In the genomic region with DNA sequence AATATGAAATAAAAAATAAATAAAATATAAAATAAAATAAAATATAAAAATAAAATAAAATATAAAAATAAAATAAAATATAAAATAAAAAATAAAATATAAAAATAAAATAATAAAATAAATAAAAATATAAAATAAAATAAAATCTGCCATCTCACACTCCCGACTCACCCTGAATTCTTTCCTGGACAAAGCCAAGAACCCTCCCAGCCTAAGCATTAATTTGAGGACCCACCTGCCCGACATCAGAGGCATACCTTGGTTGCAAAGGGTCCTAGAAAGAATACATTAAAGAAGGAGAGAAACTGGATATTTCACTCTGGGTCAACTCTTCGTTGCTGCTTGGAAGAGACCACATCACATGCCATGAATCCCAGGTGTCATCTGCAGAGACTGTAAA, we compare ENCODE assay signal across 1 cellular context.
TF ChIP-seq lines count a peak whose summit lies in the region.

No MANE protein-coding gene starts in this region.

TF ChIP-seq in HepG2, 621 proteins besides CTCF, POLR2A, EP300 and RAD21:
- TF ChIP-seq ZNF891 (CRISPR knock-in tag; IDR thresholded peaks at IDR 0.05) (no peak), ZNF7 (CRISPR knock-in tag; IDR thresholded peaks at IDR 0.05) (no peak), ZNF296 (CRISPR knock-in tag; conservative IDR thresholded peaks at IDR 0.05) (no peak), ZKSCAN1 (IDR thresholded peaks at IDR 0.05; ENCODE audit: low read length) (no peak), HOXA7 (CRISPR knock-in tag; IDR thresholded peaks at IDR 0.05) (no peak)
- TF ChIP-seq, protein P1, sequence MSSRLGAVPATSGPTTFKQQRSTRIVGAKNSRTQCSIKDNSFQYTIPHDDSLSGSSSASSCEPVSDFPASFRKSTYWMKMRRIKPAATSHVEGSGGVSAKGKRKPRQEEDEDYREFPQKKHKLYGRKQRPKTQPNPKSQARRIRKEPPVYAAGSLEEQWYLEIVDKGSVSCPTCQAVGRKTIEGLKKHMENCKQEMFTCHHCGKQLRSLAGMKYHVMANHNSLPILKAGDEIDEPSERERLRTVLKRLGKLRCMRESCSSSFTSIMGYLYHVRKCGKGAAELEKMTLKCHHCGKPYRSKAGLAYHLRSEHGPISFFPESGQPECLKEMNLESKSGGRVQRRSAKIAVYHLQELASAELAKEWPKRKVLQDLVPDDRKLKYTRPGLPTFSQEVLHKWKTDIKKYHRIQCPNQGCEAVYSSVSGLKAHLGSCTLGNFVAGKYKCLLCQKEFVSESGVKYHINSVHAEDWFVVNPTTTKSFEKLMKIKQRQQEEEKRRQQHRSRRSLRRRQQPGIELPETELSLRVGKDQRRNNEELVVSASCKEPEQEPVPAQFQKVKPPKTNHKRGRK (CRISPR knock-in tag; IDR thresholded peaks at IDR 0.05) = 0 out of 2 replicates have a peak, but pooled peaks have one; percentile 65
- TF ChIP-seq, protein P2, sequence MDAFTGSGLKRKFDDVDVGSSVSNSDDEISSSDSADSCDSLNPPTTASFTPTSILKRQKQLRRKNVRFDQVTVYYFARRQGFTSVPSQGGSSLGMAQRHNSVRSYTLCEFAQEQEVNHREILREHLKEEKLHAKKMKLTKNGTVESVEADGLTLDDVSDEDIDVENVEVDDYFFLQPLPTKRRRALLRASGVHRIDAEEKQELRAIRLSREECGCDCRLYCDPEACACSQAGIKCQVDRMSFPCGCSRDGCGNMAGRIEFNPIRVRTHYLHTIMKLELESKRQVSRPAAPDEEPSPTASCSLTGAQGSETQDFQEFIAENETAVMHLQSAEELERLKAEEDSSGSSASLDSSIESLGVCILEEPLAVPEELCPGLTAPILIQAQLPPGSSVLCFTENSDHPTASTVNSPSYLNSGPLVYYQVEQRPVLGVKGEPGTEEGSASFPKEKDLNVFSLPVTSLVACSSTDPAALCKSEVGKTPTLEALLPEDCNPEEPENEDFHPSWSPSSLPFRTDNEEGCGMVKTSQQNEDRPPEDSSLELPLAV (CRISPR knock-in tag; conservative IDR thresholded peaks at IDR 0.05; ENCODE audit: low read depth) = no peak
